Comparison of ENCODE assay signal across 1 cellular context in the genomic region with DNA sequence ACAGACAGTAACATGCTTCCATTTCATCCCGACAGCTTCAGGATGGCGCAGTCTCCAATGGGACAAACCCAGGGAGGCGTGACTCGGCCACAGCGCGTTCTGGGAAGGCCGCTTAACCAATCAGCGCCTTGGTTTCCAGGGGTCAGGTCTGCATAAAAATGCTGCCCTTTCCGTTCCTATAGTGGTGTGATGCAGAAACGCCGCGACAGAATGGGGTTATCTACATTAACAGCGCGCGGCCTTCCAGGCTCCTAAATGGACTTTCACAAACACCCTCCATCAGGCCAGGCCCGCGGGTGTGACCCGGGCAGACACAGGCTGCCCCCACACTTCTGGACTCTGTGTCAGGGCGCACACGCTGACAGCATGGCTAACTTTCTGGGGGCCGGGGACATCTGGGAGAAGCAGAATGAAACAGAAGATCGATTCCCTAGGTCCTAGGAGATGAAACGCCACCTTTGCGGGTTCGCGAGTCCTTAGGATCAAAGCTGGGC.
TF ChIP-seq lines count a peak whose summit lies in the region.

No MANE protein-coding gene starts in this region.

TF ChIP-seq in HepG2, 621 proteins besides CTCF, POLR2A, EP300 and RAD21 (continued from another document and continues in another):
- TF ChIP-seq KLF6 (CRISPR knock-in tag; IDR thresholded peaks at IDR 0.05) (no peak), MXI1 (IDR thresholded peaks at IDR 0.05; ENCODE audit: borderline replicate concordance, low read depth, low read length) (peak; percentile 76; the same call in 1 of the 3 replicates), ZFP82 (CRISPR knock-in tag; IDR thresholded peaks at IDR 0.05; ENCODE audit: borderline replicate concordance) (no peak), ZNF33B (CRISPR knock-in tag; IDR thresholded peaks at IDR 0.05) (no peak), TEAD3 (CRISPR knock-in tag; optimal IDR thresholded peaks at IDR 0.05; ENCODE audit: borderline replicate concordance) (peak; percentile 49), ATF7-NPFF (CRISPR knock-in tag; IDR thresholded peaks at IDR 0.05; ENCODE audit: low read depth) (no peak), HMGA1 (CRISPR knock-in tag; conservative IDR thresholded peaks at IDR 0.05) (no peak), SRSF1 (optimal IDR thresholded peaks at IDR 0.05; ENCODE audit: low read depth, low read length) (no peak), SP2 (CRISPR knock-in tag; IDR thresholded peaks at IDR 0.05) (no peak), MAFG (CRISPR knock-in tag; IDR thresholded peaks at IDR 0.05) (no peak), ZNF567 (CRISPR knock-in tag; IDR thresholded peaks at IDR 0.05; ENCODE audit: borderline replicate concordance) (no peak), ZNF790 (CRISPR knock-in tag; IDR thresholded peaks at IDR 0.05; ENCODE audit: borderline replicate concordance) (peak; percentile 49; the same call in 1 of the 2 replicates), GABPB1 (CRISPR knock-in tag; IDR thresholded peaks at IDR 0.05) (no peak), AKAP8 (CRISPR knock-in tag; IDR thresholded peaks at IDR 0.05) (no peak), ZNF124 (CRISPR knock-in tag; IDR thresholded peaks at IDR 0.05) (no peak), ZNF326 (CRISPR knock-in tag; IDR thresholded peaks at IDR 0.05; ENCODE audit: borderline replicate concordance) (no peak), ZNF343 (CRISPR knock-in tag; IDR thresholded peaks at IDR 0.05) (no peak), ZNF446 (CRISPR knock-in tag; IDR thresholded peaks at IDR 0.05) (no peak), ARNT (IDR thresholded peaks at IDR 0.05) (no peak), ZNF749 (CRISPR knock-in tag; IDR thresholded peaks at IDR 0.05; ENCODE audit: borderline replicate concordance) (no peak), KAT7 (CRISPR knock-in tag; IDR thresholded peaks at IDR 0.05; ENCODE audit: borderline replicate concordance) (no peak), ZNF672 (CRISPR knock-in tag; IDR thresholded peaks at IDR 0.05) (no peak), TRIM24 (CRISPR knock-in tag; IDR thresholded peaks at IDR 0.05) (no peak), AHR (CRISPR knock-in tag; IDR thresholded peaks at IDR 0.05) (no peak), MIXL1 (CRISPR knock-in tag; IDR thresholded peaks at IDR 0.05) (peak; percentile 14; the same call in 1 of the 2 replicates)
- TF ChIP-seq, protein P1, sequence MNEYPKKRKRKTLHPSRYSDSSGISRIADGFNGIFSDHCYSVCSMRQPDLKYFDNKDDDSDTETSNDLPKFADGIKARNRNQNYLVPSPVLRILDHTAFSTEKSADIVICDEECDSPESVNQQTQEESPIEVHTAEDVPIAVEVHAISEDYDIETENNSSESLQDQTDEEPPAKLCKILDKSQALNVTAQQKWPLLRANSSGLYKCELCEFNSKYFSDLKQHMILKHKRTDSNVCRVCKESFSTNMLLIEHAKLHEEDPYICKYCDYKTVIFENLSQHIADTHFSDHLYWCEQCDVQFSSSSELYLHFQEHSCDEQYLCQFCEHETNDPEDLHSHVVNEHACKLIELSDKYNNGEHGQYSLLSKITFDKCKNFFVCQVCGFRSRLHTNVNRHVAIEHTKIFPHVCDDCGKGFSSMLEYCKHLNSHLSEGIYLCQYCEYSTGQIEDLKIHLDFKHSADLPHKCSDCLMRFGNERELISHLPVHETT (CRISPR knock-in tag; conservative IDR thresholded peaks at IDR 0.05) = 0 out of 2 replicates have a peak, but pooled peaks have one; percentile 53
- TF ChIP-seq, protein P2, sequence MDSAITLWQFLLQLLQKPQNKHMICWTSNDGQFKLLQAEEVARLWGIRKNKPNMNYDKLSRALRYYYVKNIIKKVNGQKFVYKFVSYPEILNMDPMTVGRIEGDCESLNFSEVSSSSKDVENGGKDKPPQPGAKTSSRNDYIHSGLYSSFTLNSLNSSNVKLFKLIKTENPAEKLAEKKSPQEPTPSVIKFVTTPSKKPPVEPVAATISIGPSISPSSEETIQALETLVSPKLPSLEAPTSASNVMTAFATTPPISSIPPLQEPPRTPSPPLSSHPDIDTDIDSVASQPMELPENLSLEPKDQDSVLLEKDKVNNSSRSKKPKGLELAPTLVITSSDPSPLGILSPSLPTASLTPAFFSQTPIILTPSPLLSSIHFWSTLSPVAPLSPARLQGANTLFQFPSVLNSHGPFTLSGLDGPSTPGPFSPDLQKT (CRISPR knock-in tag; IDR thresholded peaks at IDR 0.05; ENCODE audit: borderline replicate concordance) = no peak
- TF ChIP-seq, protein P3, sequence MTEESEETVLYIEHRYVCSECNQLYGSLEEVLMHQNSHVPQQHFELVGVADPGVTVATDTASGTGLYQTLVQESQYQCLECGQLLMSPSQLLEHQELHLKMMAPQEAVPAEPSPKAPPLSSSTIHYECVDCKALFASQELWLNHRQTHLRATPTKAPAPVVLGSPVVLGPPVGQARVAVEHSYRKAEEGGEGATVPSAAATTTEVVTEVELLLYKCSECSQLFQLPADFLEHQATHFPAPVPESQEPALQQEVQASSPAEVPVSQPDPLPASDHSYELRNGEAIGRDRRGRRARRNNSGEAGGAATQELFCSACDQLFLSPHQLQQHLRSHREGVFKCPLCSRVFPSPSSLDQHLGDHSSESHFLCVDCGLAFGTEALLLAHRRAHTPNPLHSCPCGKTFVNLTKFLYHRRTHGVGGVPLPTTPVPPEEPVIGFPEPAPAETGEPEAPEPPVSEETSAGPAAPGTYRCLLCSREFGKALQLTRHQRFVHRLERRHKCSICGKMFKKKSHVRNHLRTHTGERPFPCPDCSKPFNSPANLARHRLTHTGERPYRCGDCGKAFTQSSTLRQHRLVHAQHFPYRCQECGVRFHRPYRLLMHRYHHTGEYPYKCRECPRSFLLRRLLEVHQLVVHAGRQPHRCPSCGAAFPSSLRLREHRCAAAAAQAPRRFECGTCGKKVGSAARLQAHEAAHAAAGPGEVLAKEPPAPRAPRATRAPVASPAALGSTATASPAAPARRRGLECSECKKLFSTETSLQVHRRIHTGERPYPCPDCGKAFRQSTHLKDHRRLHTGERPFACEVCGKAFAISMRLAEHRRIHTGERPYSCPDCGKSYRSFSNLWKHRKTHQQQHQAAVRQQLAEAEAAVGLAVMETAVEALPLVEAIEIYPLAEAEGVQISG (CRISPR knock-in tag; IDR thresholded peaks at IDR 0.05) = no peak
- TF ChIP-seq, protein P4, sequence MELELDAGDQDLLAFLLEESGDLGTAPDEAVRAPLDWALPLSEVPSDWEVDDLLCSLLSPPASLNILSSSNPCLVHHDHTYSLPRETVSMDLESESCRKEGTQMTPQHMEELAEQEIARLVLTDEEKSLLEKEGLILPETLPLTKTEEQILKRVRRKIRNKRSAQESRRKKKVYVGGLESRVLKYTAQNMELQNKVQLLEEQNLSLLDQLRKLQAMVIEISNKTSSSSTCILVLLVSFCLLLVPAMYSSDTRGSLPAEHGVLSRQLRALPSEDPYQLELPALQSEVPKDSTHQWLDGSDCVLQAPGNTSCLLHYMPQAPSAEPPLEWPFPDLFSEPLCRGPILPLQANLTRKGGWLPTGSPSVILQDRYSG (CRISPR knock-in tag; IDR thresholded peaks at IDR 0.05) = no peak
- TF ChIP-seq, protein P5, sequence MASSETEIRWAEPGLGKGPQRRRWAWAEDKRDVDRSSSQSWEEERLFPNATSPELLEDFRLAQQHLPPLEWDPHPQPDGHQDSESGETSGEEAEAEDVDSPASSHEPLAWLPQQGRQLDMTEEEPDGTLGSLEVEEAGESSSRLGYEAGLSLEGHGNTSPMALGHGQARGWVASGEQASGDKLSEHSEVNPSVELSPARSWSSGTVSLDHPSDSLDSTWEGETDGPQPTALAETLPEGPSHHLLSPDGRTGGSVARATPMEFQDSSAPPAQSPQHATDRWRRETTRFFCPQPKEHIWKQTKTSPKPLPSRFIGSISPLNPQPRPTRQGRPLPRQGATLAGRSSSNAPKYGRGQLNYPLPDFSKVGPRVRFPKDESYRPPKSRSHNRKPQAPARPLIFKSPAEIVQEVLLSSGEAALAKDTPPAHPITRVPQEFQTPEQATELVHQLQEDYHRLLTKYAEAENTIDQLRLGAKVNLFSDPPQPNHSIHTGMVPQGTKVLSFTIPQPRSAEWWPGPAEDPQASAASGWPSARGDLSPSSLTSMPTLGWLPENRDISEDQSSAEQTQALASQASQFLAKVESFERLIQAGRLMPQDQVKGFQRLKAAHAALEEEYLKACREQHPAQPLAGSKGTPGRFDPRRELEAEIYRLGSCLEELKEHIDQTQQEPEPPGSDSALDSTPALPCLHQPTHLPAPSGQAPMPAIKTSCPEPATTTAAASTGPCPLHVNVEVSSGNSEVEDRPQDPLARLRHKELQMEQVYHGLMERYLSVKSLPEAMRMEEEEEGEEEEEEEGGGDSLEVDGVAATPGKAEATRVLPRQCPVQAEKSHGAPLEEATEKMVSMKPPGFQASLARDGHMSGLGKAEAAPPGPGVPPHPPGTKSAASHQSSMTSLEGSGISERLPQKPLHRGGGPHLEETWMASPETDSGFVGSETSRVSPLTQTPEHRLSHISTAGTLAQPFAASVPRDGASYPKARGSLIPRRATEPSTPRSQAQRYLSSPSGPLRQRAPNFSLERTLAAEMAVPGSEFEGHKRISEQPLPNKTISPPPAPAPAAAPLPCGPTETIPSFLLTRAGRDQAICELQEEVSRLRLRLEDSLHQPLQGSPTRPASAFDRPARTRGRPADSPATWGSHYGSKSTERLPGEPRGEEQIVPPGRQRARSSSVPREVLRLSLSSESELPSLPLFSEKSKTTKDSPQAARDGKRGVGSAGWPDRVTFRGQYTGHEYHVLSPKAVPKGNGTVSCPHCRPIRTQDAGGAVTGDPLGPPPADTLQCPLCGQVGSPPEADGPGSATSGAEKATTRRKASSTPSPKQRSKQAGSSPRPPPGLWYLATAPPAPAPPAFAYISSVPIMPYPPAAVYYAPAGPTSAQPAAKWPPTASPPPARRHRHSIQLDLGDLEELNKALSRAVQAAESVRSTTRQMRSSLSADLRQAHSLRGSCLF (CRISPR knock-in tag; IDR thresholded peaks at IDR 0.05; ENCODE audit: borderline replicate concordance) = no peak
- TF ChIP-seq, protein P6, sequence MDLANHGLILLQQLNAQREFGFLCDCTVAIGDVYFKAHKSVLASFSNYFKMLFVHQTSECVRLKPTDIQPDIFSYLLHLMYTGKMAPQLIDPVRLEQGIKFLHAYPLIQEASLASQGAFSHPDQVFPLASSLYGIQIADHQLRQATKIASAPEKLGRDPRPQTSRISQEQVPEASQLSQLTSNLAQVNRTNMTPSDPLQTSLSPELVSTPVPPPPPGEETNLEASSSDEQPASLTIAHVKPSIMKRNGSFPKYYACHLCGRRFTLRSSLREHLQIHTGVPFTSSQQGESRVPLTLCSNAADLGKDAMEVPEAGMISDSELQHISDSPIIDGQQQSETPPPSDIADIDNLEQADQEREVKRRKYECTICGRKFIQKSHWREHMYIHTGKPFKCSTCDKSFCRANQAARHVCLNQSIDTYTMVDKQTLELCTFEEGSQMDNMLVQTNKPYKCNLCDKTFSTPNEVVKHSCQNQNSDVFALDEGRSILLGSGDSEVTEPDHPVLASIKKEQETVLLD (CRISPR knock-in tag; IDR thresholded peaks at IDR 0.05; ENCODE audit: low read depth) = no peak
- TF ChIP-seq, protein P7, sequence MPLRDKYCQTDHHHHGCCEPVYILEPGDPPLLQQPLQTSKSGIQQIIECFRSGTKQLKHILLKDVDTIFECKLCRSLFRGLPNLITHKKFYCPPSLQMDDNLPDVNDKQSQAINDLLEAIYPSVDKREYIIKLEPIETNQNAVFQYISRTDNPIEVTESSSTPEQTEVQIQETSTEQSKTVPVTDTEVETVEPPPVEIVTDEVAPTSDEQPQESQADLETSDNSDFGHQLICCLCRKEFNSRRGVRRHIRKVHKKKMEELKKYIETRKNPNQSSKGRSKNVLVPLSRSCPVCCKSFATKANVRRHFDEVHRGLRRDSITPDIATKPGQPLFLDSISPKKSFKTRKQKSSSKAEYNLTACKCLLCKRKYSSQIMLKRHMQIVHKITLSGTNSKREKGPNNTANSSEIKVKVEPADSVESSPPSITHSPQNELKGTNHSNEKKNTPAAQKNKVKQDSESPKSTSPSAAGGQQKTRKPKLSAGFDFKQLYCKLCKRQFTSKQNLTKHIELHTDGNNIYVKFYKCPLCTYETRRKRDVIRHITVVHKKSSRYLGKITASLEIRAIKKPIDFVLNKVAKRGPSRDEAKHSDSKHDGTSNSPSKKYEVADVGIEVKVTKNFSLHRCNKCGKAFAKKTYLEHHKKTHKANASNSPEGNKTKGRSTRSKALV (CRISPR knock-in tag; IDR thresholded peaks at IDR 0.05) = no peak
- TF ChIP-seq, protein P8, sequence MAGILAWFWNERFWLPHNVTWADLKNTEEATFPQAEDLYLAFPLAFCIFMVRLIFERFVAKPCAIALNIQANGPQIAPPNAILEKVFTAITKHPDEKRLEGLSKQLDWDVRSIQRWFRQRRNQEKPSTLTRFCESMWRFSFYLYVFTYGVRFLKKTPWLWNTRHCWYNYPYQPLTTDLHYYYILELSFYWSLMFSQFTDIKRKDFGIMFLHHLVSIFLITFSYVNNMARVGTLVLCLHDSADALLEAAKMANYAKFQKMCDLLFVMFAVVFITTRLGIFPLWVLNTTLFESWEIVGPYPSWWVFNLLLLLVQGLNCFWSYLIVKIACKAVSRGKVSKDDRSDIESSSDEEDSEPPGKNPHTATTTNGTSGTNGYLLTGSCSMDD (CRISPR knock-in tag; IDR thresholded peaks at IDR 0.05) = no peak
